Comparison of ENCODE assay signal across 8 cellular contexts in the genomic region with DNA sequence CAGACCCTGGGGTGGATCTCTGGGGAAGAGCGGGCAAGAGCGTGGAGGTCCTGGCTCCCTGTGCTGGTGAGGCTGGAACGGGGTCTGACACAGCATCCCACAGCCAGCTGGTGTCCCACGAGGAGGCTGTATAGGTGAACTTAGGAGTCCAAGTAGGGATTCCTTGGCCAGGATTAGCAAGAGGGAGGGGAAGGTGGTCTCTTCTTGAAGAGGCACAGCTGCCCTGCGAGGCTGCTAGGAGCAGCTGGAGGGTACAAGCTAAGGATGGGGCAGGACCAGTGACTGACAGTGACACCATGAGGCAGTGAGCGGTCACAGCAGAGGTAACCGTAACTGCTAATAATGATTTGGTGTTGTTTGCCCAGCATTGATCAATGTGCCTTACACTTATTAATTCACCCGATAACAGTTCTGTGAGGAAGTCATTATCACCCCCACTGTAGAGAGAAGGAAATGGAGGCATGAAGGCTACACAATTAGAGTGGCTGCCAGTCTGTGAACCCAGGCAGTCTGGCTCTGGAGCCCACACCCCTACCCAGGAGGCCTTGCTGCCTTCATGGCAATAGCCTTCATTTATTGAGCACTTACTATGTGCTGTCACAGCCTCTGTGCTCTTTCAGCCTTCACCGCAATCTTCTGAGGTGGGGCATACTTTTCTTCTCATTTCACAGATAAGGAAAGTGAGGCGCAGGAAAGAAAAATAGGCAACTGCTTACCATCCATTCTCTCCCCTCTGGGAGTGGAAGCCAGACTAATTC. TPM values are rescaled to one million over a fixed set of nuclear protein-coding genes. Genes with fewer than 3 reads are reported as not detected.
DNase-seq lines count a peak whose midpoint lies in the region; ATAC-seq, FAIRE-seq and TF ChIP-seq lines count a peak whose summit lies in the region.

No MANE protein-coding gene starts in this region.

- no peaks in the 10 kb centered on the region for H4K20me1 ChIP-seq in PC-3 (ENCODE audit: low read length)

- no peaks in the 10 kb centered on the region for H3K79me2 ChIP-seq in PC-3 (ENCODE audit: low read length)

- BruUV-seq in PC-3 (replicated peaks; lab: Mats Ljungman, UMichigan): no TSS peak

- H3K27ac Mint-ChIP-seq in CD4-positive, alpha-beta T cell: no peak overlapping the region

- peak; percentile 37 for TF ChIP-seq CTCF in CD4-positive, alpha-beta T cell (IDR thresholded peaks at IDR 0.05)
- peak; percentile 73 for TF ChIP-seq CTCF in PC-3 (conservative IDR thresholded peaks at IDR 0.05; ENCODE audit: low read depth, low read length)
- TF ChIP-seq CTCF in ascending aorta (IDR thresholded peaks at IDR 0.05): peak; percentile 54 to 61 (median 59)

- H3K4me2 ChIP-seq in PC-3 (ENCODE audit: low read length): no peak overlapping the region

- no peak for FAIRE-seq in urothelium cell line (lab: Jason Lieb, UNC)

- H3K4me3 ChIP-seq in PC-3 (ENCODE audit: low read length) (no peak overlapping the region), ascending aorta (no peak overlapping the region)

- peak in 8 of 10 experiments; percentile 11 to 40 (median 14) for DNase-seq in CD4-positive, alpha-beta T cell
- DNase-seq in GM19238 (ENCODE audit: insufficient read length, low spot score) (peak; percentile 57), PC-3 (peak; percentile 49), ascending aorta (ENCODE audit: low spot score in 2 of 2) (peak in 1 of 2 donors; percentile 77), iPS DF 4.7 (ENCODE audit: extremely low read depth, low spot score) (peak; percentile 14), urothelium cell line (ENCODE audit: low spot score) (no peak)
- DNase-seq in stimulated activated CD4-positive, alpha-beta T cell treated with anti-CD3 and anti-CD28 coated beads, Interleukin-4, amount 100 ng/mL, for 4 hours: peak; percentile 19 to 31

- peaks cover 37% of the 10 kb centered on the region for H3K4me1 ChIP-seq in PC-3 (ENCODE audit: insufficient read depth, low read length)
- peaks cover 8 to 35% of the 10 kb centered on the region in 2 donors for H3K4me1 ChIP-seq in ascending aorta

- no peaks in the 10 kb centered on the region for H3K9me3 Mint-ChIP-seq in CD4-positive, alpha-beta T cell

- H3K9me3 ChIP-seq in CD4-positive, alpha-beta T cell (ENCODE audit: control insufficient read depth, low read length): no peaks in the 10 kb centered on the region
- H3K9me3 ChIP-seq in PC-3 (ENCODE audit: low read length) (no peaks in the 10 kb centered on the region), ascending aorta (no peaks in the 10 kb centered on the region)

- H3K27ac ChIP-seq in CD4-positive, alpha-beta T cell (ENCODE audit: low read depth, low read length): no peak overlapping the region
- no peak overlapping the region; the same call in 1 of the 2 replicates for H3K27ac ChIP-seq in PC-3 (ENCODE audit: low read length)
- peak overlapping the region; percentile 86 to 94 for H3K27ac ChIP-seq in ascending aorta

- POLR2A ChIA-PET in CD4-positive, alpha-beta T cell (lab: Charles Lee): interaction anchor here (0.6 to 1.0 kb wide), 3 partner anchors 88 to 104 kb away, joined by 3 read pairs; no protein-coding TSS in a partner anchor
- POLR2A ChIA-PET in PC-3 (lab: Charles Lee; ENCODE audit: unreplicated experiment): interaction anchor here (0.5 kb wide), 1 partner anchor 40 kb away, joined by 7 read pairs; no protein-coding TSS in a partner anchor

- peaks cover 34% of the 10 kb centered on the region for H3K27me3 Mint-ChIP-seq in CD4-positive, alpha-beta T cell

- H3K36me3 Mint-ChIP-seq in CD4-positive, alpha-beta T cell (ENCODE audit: low read depth): no peaks in the 10 kb centered on the region

- H3K9ac ChIP-seq in PC-3 (ENCODE audit: low read length): no peak overlapping the region

- no peaks in the 10 kb centered on the region for H3K27me3 ChIP-seq in CD4-positive, alpha-beta T cell (ENCODE audit: control insufficient read depth, insufficient read depth, low read length)
- H3K27me3 ChIP-seq in PC-3 (ENCODE audit: low read length) (no peaks in the 10 kb centered on the region), ascending aorta (no peaks in the 10 kb centered on the region)

- CTCF ChIA-PET in CD4-positive, alpha-beta T cell (lab: Charles Lee): interaction anchor here (0.6 to 1.9 kb wide), 5 partner anchors 9 to 821 kb away, joined by 3 to 13 read pairs (median 3); no protein-coding TSS in a partner anchor
- CTCF ChIA-PET in PC-3 (lab: Charles Lee): interaction anchor here (0.6 to 2.4 kb wide), 5 partner anchors 20 to 102 kb away, joined by 3 to 12 read pairs (median 3); no protein-coding TSS in a partner anchor

- no peaks in the 10 kb centered on the region for H3F3A ChIP-seq in PC-3 (ENCODE audit: low read length, unreplicated experiment)

- H3K4me1 Mint-ChIP-seq in CD4-positive, alpha-beta T cell (ENCODE audit: low read depth): no peaks in the 10 kb centered on the region

- no peaks in the 10 kb centered on the region for H3K9me2 ChIP-seq in PC-3 (replicated peaks; ENCODE audit: low read length)

- H3K36me3 ChIP-seq in PC-3 (ENCODE audit: low read depth, low read length) (no peaks in the 10 kb centered on the region), ascending aorta (no peaks in the 10 kb centered on the region)

- ATAC-seq in CD4-positive, alpha-beta T cell (ENCODE audit: poor library complexity): peak; percentile 90
- peak; percentile 81 for ATAC-seq in HG03460 (IDR thresholded peaks at IDR 0.05; ENCODE audit: unreplicated experiment)
- ATAC-seq in PC-3: peak; percentile 35; the same call in 1 of the 2 replicates

- no peak overlapping the region for H2AFZ ChIP-seq in PC-3 (ENCODE audit: low read length)

- H3K4me3 Mint-ChIP-seq in CD4-positive, alpha-beta T cell: no peak overlapping the region

- intact Hi-C loops in CD4-positive, alpha-beta T cell (cut with DNase I, micrococcal nuclease): loop anchor here (1.0 to 2.0 kb wide), 2 partner anchors 101 to 102 kb away; no protein-coding TSS in a partner anchor
- intact Hi-C loops in PC-3 (cut with micrococcal nuclease) (loop anchor here (1.0 to 5.0 kb wide), 3 partner anchors 20 to 102 kb away; no protein-coding TSS in a partner anchor), ascending aorta (cut with DNase I) (loop anchor here (5.0 to 10.0 kb wide), 2 partner anchors 37 to 299 kb away; no protein-coding TSS in a partner anchor)

RNA-seq across cellular contexts. Expression of a gene that starts 59.4 kb away (rescaled TPM):
- total RNA-seq in CD4-positive, alpha-beta T cell: 1 to 10 TPM in 1 of 2 experiments, under 1 TPM in 1; 0.98 to 1.1 TPM
- total RNA-seq in PC-3 (2014; rRNA removed) (15.3 and 16.6 TPM in 2 replicates), ascending aorta (2.6 TPM)

Comparison
In these comparisons a context has a peak if more than half of its experiments do, and no peak if none do; other contexts are left out.
1. ATAC-seq: peak in every context shown above with its lines; median percentile 90 in CD4-positive, alpha-beta T cell; 81 in HG03460; 35 in PC-3.
2. H3K27ac ChIP-seq: peak in ascending aorta (2 of 2); none in CD4-positive, alpha-beta T cell (single experiment) and PC-3 (single experiment).
3. Peak in every context shown above with its lines, with median percentiles within 50 percentile points of each other: CTCF ChIP-seq.